Comparison of ENCODE assay signal across 10 cellular contexts in the genomic region with DNA sequence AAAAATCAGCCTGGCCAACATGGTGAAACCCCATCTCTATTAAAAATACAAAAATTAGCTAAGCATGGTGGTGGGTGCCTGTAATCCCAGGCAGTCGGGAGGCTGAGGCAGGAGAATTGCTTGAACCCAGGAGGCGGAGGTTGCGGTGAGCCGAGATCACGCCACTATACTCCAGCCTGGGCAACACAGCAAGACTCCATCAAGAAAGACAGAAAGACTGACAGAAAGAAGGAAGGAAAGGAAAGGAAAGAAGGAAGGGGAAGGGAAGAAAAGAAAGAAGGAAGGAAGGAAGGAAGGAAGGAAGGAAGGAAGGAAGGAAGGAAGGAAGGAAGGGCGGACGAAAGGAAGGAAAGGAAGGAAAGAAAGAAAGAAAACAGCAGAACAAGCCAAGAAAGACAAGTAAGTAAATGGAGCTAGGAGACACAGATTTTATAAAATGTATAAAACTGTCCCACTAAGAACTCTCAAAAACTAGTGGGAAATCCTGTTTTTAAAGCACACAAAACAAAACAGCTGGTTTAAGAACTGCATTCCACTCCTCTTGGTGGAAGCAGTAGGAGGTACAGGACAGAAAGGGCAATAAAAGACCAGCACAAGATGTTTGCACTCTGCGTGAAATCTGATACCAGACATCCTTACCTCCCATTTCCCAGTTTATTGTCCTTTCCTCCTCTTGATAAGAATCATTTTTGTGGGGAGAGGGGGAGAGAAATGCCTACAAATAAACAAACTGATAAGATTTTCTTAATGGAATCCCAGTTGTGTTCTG. TPM values are rescaled to one million over a fixed set of nuclear protein-coding genes. Genes with fewer than 3 reads are reported as not detected.
DNase-seq lines count a peak whose midpoint lies in the region; ATAC-seq and TF ChIP-seq lines count a peak whose summit lies in the region.
"Had no signal": no experiment of that assay in that cellular context is flagged by ENCODE, and none has a peak within 500 bp of the region (broad histone marks: within the 10 kb centered on the region; RNA-seq: fewer than 3 reads in every experiment).

No MANE protein-coding gene starts in this region.

- intact Hi-C loops in Caco-2 (cut with micrococcal nuclease; ENCODE audit: unreplicated experiment) = loop anchor here (1.0 kb wide), 1 partner anchor 8 kb away; no protein-coding TSS in a partner anchor
- intact Hi-C loops in mucosa of descending colon (cut with DNase I, micrococcal nuclease) = no loop called here
- intact Hi-C loops in cardiac septum (cut with DNase I) = no loop called here

- BruUV-seq in Caco-2 (replicated peaks; lab: Mats Ljungman, UMichigan) = no TSS peak

- DNase-seq in Caco-2 (peak; percentile 67), LoVo (ENCODE audit: low spot score) (peak; percentile 73), mucosa of descending colon (no peak), HuH-7 (ENCODE audit: low spot score) (no peak), cardiac septum (ENCODE audit: low spot score) (no peak)
- DNase-seq in activated CD4-positive, alpha-beta T cell treated with anti-CD3 and anti-CD28 coated beads, Interleukin-2, amount 50 U/mL, for 4 hours = no peak
- DNase-seq: stimulated activated CD4-positive, alpha-beta T cell treated with anti-CD3 and anti-CD28 coated beads, Interleukin-15, amount 100 ng/mL, for 24 hours had no signal

- H3K9me3 ChIP-seq in Caco-2 (no peaks in the 10 kb centered on the region), mucosa of descending colon (no peaks in the 10 kb centered on the region)

- H3K4me3 Mint-ChIP-seq in Caco-2 (ENCODE audit: unreplicated experiment) (no peak overlapping the region), brain (no peak overlapping the region)

- H3K27ac Mint-ChIP-seq in Caco-2 (ENCODE audit: unreplicated experiment) = peak overlapping the region; percentile 39
- H3K27ac Mint-ChIP-seq in brain = peak overlapping the region in 3 of 5 experiments; percentile 36 to 58 (median 40)

- POLR2A ChIA-PET in Caco-2 (lab: Charles Lee) = no interaction called here

- peak; percentile 51 for ATAC-seq in mucosa of descending colon
- no peak for ATAC-seq in HG03571 (IDR thresholded peaks at IDR 0.05; ENCODE audit: unreplicated experiment)

- H3K36me3 Mint-ChIP-seq in Caco-2 (ENCODE audit: insufficient read depth, unreplicated experiment) = peaks cover 37% of the 10 kb centered on the region
- no peaks in the 10 kb centered on the region for H3K36me3 Mint-ChIP-seq in brain

- CTCF ChIA-PET in Caco-2 (lab: Charles Lee) = no interaction called here

- H3K4me1 ChIP-seq in Caco-2 (peaks cover 80% of the 10 kb centered on the region), mucosa of descending colon (ENCODE audit: low read depth) (peaks cover 42% of the 10 kb centered on the region)

- H3K4me3 ChIP-seq in Caco-2 (ENCODE audit: low read depth, low read length) (no peak overlapping the region), mucosa of descending colon (no peak overlapping the region)
- H3K4me3 ChIP-seq: lung had no signal

- no peaks in the 10 kb centered on the region for H3K27me3 ChIP-seq in Caco-2 (replicated peaks; ENCODE audit: control insufficient read depth, insufficient read depth, low read length)

- H3K27me3 Mint-ChIP-seq in Caco-2 (ENCODE audit: insufficient read depth, unreplicated experiment) = no peaks in the 10 kb centered on the region
- peaks cover 5% of the 10 kb centered on the region for H3K27me3 Mint-ChIP-seq in brain

- peaks cover 60% of the 10 kb centered on the region for H3K4me1 Mint-ChIP-seq in Caco-2 (ENCODE audit: low read depth, unreplicated experiment)
- peaks cover 69% of the 10 kb centered on the region for H3K4me1 Mint-ChIP-seq in brain

- no peaks in the 10 kb centered on the region for H3K9me3 Mint-ChIP-seq in Caco-2 (ENCODE audit: unreplicated experiment)
- no peaks in the 10 kb centered on the region for H3K9me3 Mint-ChIP-seq in brain

- no peaks in the 10 kb centered on the region for H3K36me3 ChIP-seq in Caco-2 (ENCODE audit: control insufficient read depth, insufficient read depth, low read length)
- no peaks in the 10 kb centered on the region for H3K36me3 ChIP-seq in mucosa of descending colon (ENCODE audit: low read depth)

- TF ChIP-seq CTCF in Caco-2 (IDR thresholded peaks at IDR 0.05; ENCODE audit: insufficient read depth in 1 of 2, low read depth in 1 of 2, low read length in 1 of 2, severe bottlenecking in 1 of 2, unreplicated experiment in 1 of 2) (no peak), brain (conservative IDR thresholded peaks at IDR 0.05) (no peak), mucosa of descending colon (IDR thresholded peaks at IDR 0.05) (no peak)

RNA-seq across cellular contexts. Expression of gene MYO10, which starts 46.7 kb away (rescaled TPM):
- total RNA-seq in Caco-2 (2022) (67.6 and 73.3 TPM in 2 replicates), mucosa of descending colon (10 to 100 TPM; 29.4 to 87.8 (median 61.3) TPM), cardiac septum (4.6 TPM)
- 39.3 TPM for polyA plus RNA-seq in brain (ENCODE audit: insufficient read depth, low read depth, low replicate concordance)

Comparison
In these comparisons a context has a peak if more than half of its experiments do, and no peak if none do; other contexts are left out.
1. DNase-seq: peak in Caco-2 (2 of 2) and LoVo (single experiment); none in mucosa of descending colon (0 of 3), activated CD4-positive, alpha-beta T cell treated with anti-CD3 and anti-CD28 coated beads, Interleukin-2, amount 50 U/mL, for 4 hours (0 of 2), HuH-7 (single experiment) and cardiac septum (single experiment).